ENCODE assay signal across 10 cellular contexts in genomic region chr1:32619701-32620485, GRCh38. TPM values are rescaled to one million over a fixed set of nuclear protein-coding genes. Genes with fewer than 3 reads are reported as not detected.
DNase-seq lines count a peak whose midpoint lies in the region; ATAC-seq and TF ChIP-seq lines count a peak whose summit lies in the region.
"Had no signal": no experiment of that assay in that cellular context is flagged by ENCODE, and none has a peak within 500 bp of the region (broad histone marks: within the 10 kb centered on the region; RNA-seq: fewer than 3 reads in every experiment).

No MANE protein-coding gene starts in this region.

- RAD21 ChIA-PET in HCT116 (lab: Charles Lee; ENCODE audit: low non-redundant PET in 1 of 2, low total read pairs in 2 of 2, uncharacterized antibody in 2 of 2, unreplicated experiment in 2 of 2) = no interaction called here

- H3K4me1 Mint-ChIP-seq in activated CD4-positive, alpha-beta T cell treated with anti-CD3 and anti-CD28 coated beads, Interleukin-2, amount 10 ng/mL, durations not matched to agents 24 days and 14 days = peaks cover 27% of the 10 kb centered on the region

- H3K9ac ChIP-seq in HCT116 (ENCODE audit: low read length) = no peak overlapping the region

- H3K36me3 Mint-ChIP-seq in activated CD4-positive, alpha-beta T cell treated with anti-CD3 and anti-CD28 coated beads, Interleukin-2, amount 10 ng/mL, durations not matched to agents 24 days and 14 days (ENCODE audit: low read depth) = peaks cover 48% of the 10 kb centered on the region

- H3K9me2 ChIP-seq in HCT116 (ENCODE audit: insufficient read depth) = no peaks in the 10 kb centered on the region

- H3K79me2 ChIP-seq in HCT116 (ENCODE audit: insufficient read depth, low read length) = 0 out of 2 replicates have a peak, but pooled peaks cover 5% of the 10 kb centered on the region

- no peak overlapping the region for H3K4me2 ChIP-seq in HCT116 (ENCODE audit: low read length)

- no peak overlapping the region for H3K4me3 ChIP-seq in HCT116 (replicated peaks in 1 of 2; ENCODE audit: low read depth in 1 of 2, low read length in 2 of 2)
- H3K4me3 ChIP-seq in retinal pigment epithelial cell (ENCODE audit: low read length) = no peak overlapping the region

- no TSS peak for BruUV-seq in HCT116 (replicated peaks; lab: Mats Ljungman, UMichigan)

- H3K36me3 ChIP-seq in HCT116 (ENCODE audit: control insufficient read depth in 1 of 2, insufficient read depth in 2 of 2, low read length in 2 of 2) = no peaks in the 10 kb centered on the region; a peak in 2 of 4 replicates

- intact Hi-C loops in activated CD4-positive, alpha-beta T cell treated with anti-CD3 and anti-CD28 coated beads, Interleukin-2, amount 10 ng/mL, durations not matched to agents 24 days and 14 days (cut with micrococcal nuclease) = loop anchor here (10.0 kb wide), 1 partner anchor 95 kb away; no protein-coding TSS in a partner anchor
- intact Hi-C loops in HCT116 (cut with micrococcal nuclease) = loop anchor here (1.0 kb wide), 1 partner anchor 172 kb away; no protein-coding TSS in a partner anchor

- no peaks in the 10 kb centered on the region for H4K20me1 ChIP-seq in HCT116 (ENCODE audit: insufficient read depth)

- POLR2A ChIA-PET in HCT116 (lab: Charles Lee) = no interaction called here

- H3K27ac Mint-ChIP-seq in activated CD4-positive, alpha-beta T cell treated with anti-CD3 and anti-CD28 coated beads, Interleukin-2, amount 10 ng/mL, durations not matched to agents 24 days and 14 days = no peak overlapping the region

- CTCF ChIA-PET in HCT116 (lab: Charles Lee) = interaction anchor here (1.0 to 2.6 kb wide), 4 partner anchors 22 to 218 kb away, joined by 3 to 11 read pairs (median 4); no protein-coding TSS in a partner anchor

- H3K9me3 ChIP-seq in HCT116 (ENCODE audit: control insufficient read depth in 1 of 2, insufficient read depth in 1 of 2, low read depth in 1 of 2, low read length in 2 of 2) = no peaks in the 10 kb centered on the region

- no peak overlapping the region for H2AFZ ChIP-seq in HCT116 (ENCODE audit: low read depth, low read length, poor library complexity, severe bottlenecking)

- no peaks in the 10 kb centered on the region for H3K4me1 ChIP-seq in HCT116 (ENCODE audit: control insufficient read depth in 1 of 2, insufficient read depth in 2 of 2, low read length in 2 of 2)

- TF ChIP-seq RAD21 in HCT116 (IDR thresholded peaks at IDR 0.05; ENCODE audit: low read depth) = peak; percentile 55

- ATAC-seq in HCT116 (no peak), esophagus mucosa (no peak)

- no peak overlapping the region for H3K27ac ChIP-seq in HCT116 (ENCODE audit: low read depth, low read length)
- H3K27ac ChIP-seq: C4-2B had no signal

- no peaks in the 10 kb centered on the region for H3K27me3 ChIP-seq in HCT116 (ENCODE audit: insufficient read depth, low read length)

- DNase-seq in activated CD4-positive, alpha-beta T cell treated with anti-CD3 and anti-CD28 coated beads for 48 hours = peak; percentile 17
- DNase-seq in activated CD4-positive, alpha-beta T cell treated with anti-CD3 and anti-CD28 coated beads, Interleukin-2, amount 10 ng/mL, durations not matched to agents 24 days and 14 days = no peak
- DNase-seq in HCT116 (ENCODE audit: low read depth, low spot score) = no peak
- DNase-seq in RPMI7951 (ENCODE audit: low read depth) = peak; percentile 15
- no peak for DNase-seq in retinal pigment epithelial cell (ENCODE audit: low read depth)
- no peak for DNase-seq in NOMO-1 treated with DMSO at 0.1 percent for 48 hours (lab: John Stamatoyannopoulos, UW; ENCODE audit: unreplicated experiment)
- no peak for DNase-seq in glomerular visceral epithelial cell (ENCODE audit: extremely low spot score)
- DNase-seq: activated naive CD4-positive, alpha-beta T cell treated with anti-CD3 and anti-CD28 coated beads, Interleukin-2, amount 50 U/mL, for 16 hours had no signal

- H3K4me3 Mint-ChIP-seq in activated CD4-positive, alpha-beta T cell treated with anti-CD3 and anti-CD28 coated beads, Interleukin-2, amount 10 ng/mL, durations not matched to agents 24 days and 14 days = no peak overlapping the region

- no peaks in the 10 kb centered on the region for H3K27me3 Mint-ChIP-seq in activated CD4-positive, alpha-beta T cell treated with anti-CD3 and anti-CD28 coated beads, Interleukin-2, amount 10 ng/mL, durations not matched to agents 24 days and 14 days

- peak in 2 of 3 experiments; percentile 40 to 44; a peak in 3 of 6 replicates for TF ChIP-seq CTCF in HCT116 (IDR thresholded peaks at IDR 0.05 in 2 of 3, conservative IDR thresholded peaks at IDR 0.05 in 1 of 3; ENCODE audit: borderline replicate concordance in 1 of 3, insufficient read depth in 1 of 3, low read depth in 2 of 3, low read length in 2 of 3)
- peak; percentile 29 for TF ChIP-seq CTCF in retinal pigment epithelial cell (conservative IDR thresholded peaks at IDR 0.05; ENCODE audit: low read depth, low read length)

- peaks cover 5% of the 10 kb centered on the region for H3K9me3 Mint-ChIP-seq in activated CD4-positive, alpha-beta T cell treated with anti-CD3 and anti-CD28 coated beads, Interleukin-2, amount 10 ng/mL, durations not matched to agents 24 days and 14 days

- no peak for TF ChIP-seq POLR2A in HCT116 (IDR thresholded peaks at IDR 0.05; ENCODE audit: borderline replicate concordance, extremely low read depth, insufficient read depth, insufficient read length)

TF ChIP-seq in HCT116, 20 proteins besides CTCF, POLR2A, EP300 and RAD21:
- TF ChIP-seq POLR2AphosphoS5 (IDR thresholded peaks at IDR 0.05; ENCODE audit: low read depth, low read length) (no peak), ZNF274 (IDR thresholded peaks at IDR 0.05; ENCODE audit: low read depth, low read length) (no peak), EZH2 (IDR thresholded peaks at IDR 0.05) (no peak), ELF1 (IDR thresholded peaks at IDR 0.05; ENCODE audit: borderline replicate concordance, low read depth) (no peak), SRF (IDR thresholded peaks at IDR 0.05; ENCODE audit: low read depth) (no peak), TCF7L2 (IDR thresholded peaks at IDR 0.05; ENCODE audit: borderline replicate concordance, extremely low read depth, insufficient read depth, insufficient read length) (no peak), EGR1 (IDR thresholded peaks at IDR 0.05; ENCODE audit: low read depth) (no peak), SIN3A (IDR thresholded peaks at IDR 0.05; ENCODE audit: low read depth) (no peak), CBX3 (IDR thresholded peaks at IDR 0.05; ENCODE audit: low read depth) (no peak)
- TF ChIP-seq, protein P1, sequence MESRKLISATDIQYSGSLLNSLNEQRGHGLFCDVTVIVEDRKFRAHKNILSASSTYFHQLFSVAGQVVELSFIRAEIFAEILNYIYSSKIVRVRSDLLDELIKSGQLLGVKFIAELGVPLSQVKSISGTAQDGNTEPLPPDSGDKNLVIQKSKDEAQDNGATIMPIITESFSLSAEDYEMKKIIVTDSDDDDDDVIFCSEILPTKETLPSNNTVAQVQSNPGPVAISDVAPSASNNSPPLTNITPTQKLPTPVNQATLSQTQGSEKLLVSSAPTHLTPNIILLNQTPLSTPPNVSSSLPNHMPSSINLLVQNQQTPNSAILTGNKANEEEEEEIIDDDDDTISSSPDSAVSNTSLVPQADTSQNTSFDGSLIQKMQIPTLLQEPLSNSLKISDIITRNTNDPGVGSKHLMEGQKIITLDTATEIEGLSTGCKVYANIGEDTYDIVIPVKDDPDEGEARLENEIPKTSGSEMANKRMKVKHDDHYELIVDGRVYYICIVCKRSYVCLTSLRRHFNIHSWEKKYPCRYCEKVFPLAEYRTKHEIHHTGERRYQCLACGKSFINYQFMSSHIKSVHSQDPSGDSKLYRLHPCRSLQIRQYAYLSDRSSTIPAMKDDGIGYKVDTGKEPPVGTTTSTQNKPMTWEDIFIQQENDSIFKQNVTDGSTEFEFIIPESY (IDR thresholded peaks at IDR 0.05; ENCODE audit: extremely low read depth, insufficient replicate concordance, low read length) = no peak
- TF ChIP-seq, protein P2, sequence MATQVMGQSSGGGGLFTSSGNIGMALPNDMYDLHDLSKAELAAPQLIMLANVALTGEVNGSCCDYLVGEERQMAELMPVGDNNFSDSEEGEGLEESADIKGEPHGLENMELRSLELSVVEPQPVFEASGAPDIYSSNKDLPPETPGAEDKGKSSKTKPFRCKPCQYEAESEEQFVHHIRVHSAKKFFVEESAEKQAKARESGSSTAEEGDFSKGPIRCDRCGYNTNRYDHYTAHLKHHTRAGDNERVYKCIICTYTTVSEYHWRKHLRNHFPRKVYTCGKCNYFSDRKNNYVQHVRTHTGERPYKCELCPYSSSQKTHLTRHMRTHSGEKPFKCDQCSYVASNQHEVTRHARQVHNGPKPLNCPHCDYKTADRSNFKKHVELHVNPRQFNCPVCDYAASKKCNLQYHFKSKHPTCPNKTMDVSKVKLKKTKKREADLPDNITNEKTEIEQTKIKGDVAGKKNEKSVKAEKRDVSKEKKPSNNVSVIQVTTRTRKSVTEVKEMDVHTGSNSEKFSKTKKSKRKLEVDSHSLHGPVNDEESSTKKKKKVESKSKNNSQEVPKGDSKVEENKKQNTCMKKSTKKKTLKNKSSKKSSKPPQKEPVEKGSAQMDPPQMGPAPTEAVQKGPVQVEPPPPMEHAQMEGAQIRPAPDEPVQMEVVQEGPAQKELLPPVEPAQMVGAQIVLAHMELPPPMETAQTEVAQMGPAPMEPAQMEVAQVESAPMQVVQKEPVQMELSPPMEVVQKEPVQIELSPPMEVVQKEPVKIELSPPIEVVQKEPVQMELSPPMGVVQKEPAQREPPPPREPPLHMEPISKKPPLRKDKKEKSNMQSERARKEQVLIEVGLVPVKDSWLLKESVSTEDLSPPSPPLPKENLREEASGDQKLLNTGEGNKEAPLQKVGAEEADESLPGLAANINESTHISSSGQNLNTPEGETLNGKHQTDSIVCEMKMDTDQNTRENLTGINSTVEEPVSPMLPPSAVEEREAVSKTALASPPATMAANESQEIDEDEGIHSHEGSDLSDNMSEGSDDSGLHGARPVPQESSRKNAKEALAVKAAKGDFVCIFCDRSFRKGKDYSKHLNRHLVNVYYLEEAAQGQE (IDR thresholded peaks at IDR 0.05; ENCODE audit: low read depth) = no peak

RNA-seq across cellular contexts. Expression of gene ZBTB8OS, which starts 30.5 kb away (rescaled TPM):
- total RNA-seq in activated CD4-positive, alpha-beta T cell treated with anti-CD3 and anti-CD28 coated beads, Interleukin-2, amount 10 ng/mL, durations not matched to agents 24 days and 14 days = 50.4 and 54.2 TPM in 2 replicates
- 49.2 TPM for total RNA-seq in HCT116 (2021; ENCODE audit: unreplicated experiment)
- 39.3 and 52.1 TPM in 2 replicates for polyA plus RNA-seq in HCT116 (2012)
- total RNA-seq in RPMI7951 (2014; rRNA removed; shearing (Covaris generic)) = 62.4 and 83.5 TPM in 2 replicates
- total RNA-seq in esophagus mucosa = 30.6 TPM

RNA-seq across cellular contexts. Expression of gene RBBP4, which starts 31.1 kb away (rescaled TPM):
- total RNA-seq in activated CD4-positive, alpha-beta T cell treated with anti-CD3 and anti-CD28 coated beads, Interleukin-2, amount 10 ng/mL, durations not matched to agents 24 days and 14 days = 329 and 331 TPM in 2 replicates
- 279 TPM for total RNA-seq in HCT116 (2021; ENCODE audit: unreplicated experiment)
- 150 and 175 TPM in 2 replicates for polyA plus RNA-seq in HCT116 (2012)
- 83.0 and 90.5 TPM in 2 replicates for total RNA-seq in RPMI7951 (2014; rRNA removed; shearing (Covaris generic))
- 95.8 TPM for total RNA-seq in esophagus mucosa

Comparison
In these comparisons a context has a peak if more than half of its experiments do, and no peak if none do; other contexts are left out.
1. DNase-seq: peak in activated CD4-positive, alpha-beta T cell treated with anti-CD3 and anti-CD28 coated beads for 48 hours (single experiment) and RPMI7951 (single experiment); none in activated CD4-positive, alpha-beta T cell treated with anti-CD3 and anti-CD28 coated beads, Interleukin-2, amount 10 ng/mL, durations not matched to agents 24 days and 14 days (single experiment), HCT116 (single experiment), retinal pigment epithelial cell (single experiment), NOMO-1 treated with DMSO at 0.1 percent for 48 hours (single experiment) and glomerular visceral epithelial cell (single experiment).